In genomic region chr20:37481610-37482009, GRCh38 we compare ENCODE assay signal across 26 cellular contexts. TPM values are rescaled to one million over a fixed set of nuclear protein-coding genes. Genes with fewer than 3 reads are reported as not detected.
"Had no signal": no experiment of that assay in that cellular context is flagged by ENCODE, and none has a peak within 500 bp of the region (broad histone marks: within the 10 kb centered on the region; RNA-seq: fewer than 3 reads in every experiment).

No MANE protein-coding gene starts in this region.

- H3K9me2 ChIP-seq: SK-N-SH had no signal

- H3K27ac ChIP-seq: RWPE1 had no signal

- H3K27ac Mint-ChIP-seq: T-cell; T-helper 1 cell treated with Interleukin-12 subunit alpha and Interleukin-12 subunit beta and Interleukin-4 antibody, amounts not matched to agents 30 μg/mL and 1 μg/mL, for 36 hours had no signal

- H3K9ac ChIP-seq: SK-N-SH had no signal

- H3K9me3 Mint-ChIP-seq: T-cell; T-helper 1 cell treated with Interleukin-12 subunit alpha and Interleukin-12 subunit beta and Interleukin-4 antibody, amounts not matched to agents 30 μg/mL and 1 μg/mL, for 36 hours had no signal

- H3K9me3 ChIP-seq: SK-N-SH had no signal

- H3K4me2 ChIP-seq: SK-N-SH had no signal

- ATAC-seq: Panc1, PC-3, T-cell had no signal

- DNase-seq: Kasumi-1, KG1, MM.1S, NCI-H1105, NCI-H1436 treated with DMSO at 0.1 percent for 48 hours, NCI-H1694, NCI-H187 treated with DMSO at 0.1 percent for 48 hours, NCI-H2029 treated with DMSO at 0.1 percent for 48 hours, NCI-H2171, NCI-H226, NCI-H510A, NCI-H524 treated with DMSO at 0.1 percent for 48 hours, NCI-H69, NCI-H774, PC-3, SHP77, SK-N-SH, SW 1271, T-cell had no signal

- H3K4me1 Mint-ChIP-seq: T-cell had no signal

- H3K4me3 Mint-ChIP-seq: T-cell; T-helper 1 cell treated with Interleukin-12 subunit alpha and Interleukin-12 subunit beta and Interleukin-4 antibody, amounts not matched to agents 30 μg/mL and 1 μg/mL, for 36 hours had no signal

- H3K36me3 Mint-ChIP-seq: T-cell had no signal

RNA-seq across cellular contexts. Expression of gene NNAT, which starts 39.4 kb away (rescaled TPM):
- total RNA-seq: HT1080, M059J, OCI-LY7, PC-3, SK-MEL-5 had no signal
